In genomic region chr5:142810891-142811290, GRCh38 we compare ENCODE assay signal across 17 cellular contexts.
"Had no signal": no experiment of that assay in that cellular context is flagged by ENCODE, and none has a peak within 500 bp of the region (broad histone marks: within the 10 kb centered on the region; RNA-seq: fewer than 3 reads in every experiment).

No MANE protein-coding gene starts in this region.

- ATAC-seq: activated T-helper 17 cell treated with anti-CD3 and anti-CD28 coated beads, Interleukin-2, amount 50 U/mL, for 72 hours; gastroesophageal sphincter; stimulated activated memory B cell treated with anti-CD40 and anti-IgM and Interleukin-4, amounts not matched to agents 10 μg/mL and 1 μg/mL and 100 μg/mL, for 72 hours had no signal

- H3K27me3 ChIP-seq: brain microvascular endothelial cell, gastroesophageal sphincter, ovary, SJSA1 had no signal

- H3K27ac ChIP-seq: brain microvascular endothelial cell, ovary, SJSA1 had no signal

- H3K9me3 ChIP-seq: gastroesophageal sphincter, ovary, SJSA1 had no signal

- H3K27ac Mint-ChIP-seq: activated T-helper 17 cell treated with anti-CD3 and anti-CD28 coated beads, Interleukin-2, amount 50 U/mL, for 72 hours; stimulated activated memory B cell treated with anti-CD40 and anti-IgM and Interleukin-4, amounts not matched to agents 10 μg/mL and 1 μg/mL and 100 μg/mL, for 72 hours; T-helper 2 cell treated with Interferon-gamma antibody and Interleukin-4, amounts not matched to agents 5 μg/mL and 100 μg/mL, for 36 hours; type B pancreatic cell had no signal

- FAIRE-seq: keratinocyte had no signal

- H3K36me3 ChIP-seq: brain microvascular endothelial cell, gastroesophageal sphincter, ovary, SJSA1 had no signal

- H3K4me1 Mint-ChIP-seq: activated T-helper 17 cell treated with anti-CD3 and anti-CD28 coated beads, Interleukin-2, amount 50 U/mL, for 72 hours had no signal

- DNase-seq: activated naive CD4-positive, alpha-beta T cell treated with Interleukin-2 at 50 U/mL for 16 hours; activated T-cell treated with anti-CD3 and anti-CD28 coated beads for 4 hours; brain microvascular endothelial cell; cerebellar nuclear complex; erythroblast; mesendoderm; ovary; stimulated activated CD4-positive, alpha-beta T cell treated with anti-CD3 and anti-CD28 coated beads, Interleukin-2, amount 100 ng/mL, for 48 hours; SW 1271 had no signal

- H3K27me3 Mint-ChIP-seq: activated T-helper 17 cell treated with anti-CD3 and anti-CD28 coated beads, Interleukin-2, amount 50 U/mL, for 72 hours; stimulated activated memory B cell treated with anti-CD40 and anti-IgM and Interleukin-4, amounts not matched to agents 10 μg/mL and 1 μg/mL and 100 μg/mL, for 72 hours; type B pancreatic cell had no signal

- H3K4me3 ChIP-seq: gastroesophageal sphincter, ovary, SJSA1 had no signal

- H3K9me3 Mint-ChIP-seq: activated T-helper 17 cell treated with anti-CD3 and anti-CD28 coated beads, Interleukin-2, amount 50 U/mL, for 72 hours; stimulated activated memory B cell treated with anti-CD40 and anti-IgM and Interleukin-4, amounts not matched to agents 10 μg/mL and 1 μg/mL and 100 μg/mL, for 72 hours; T-helper 2 cell treated with Interferon-gamma antibody and Interleukin-4, amounts not matched to agents 5 μg/mL and 100 μg/mL, for 36 hours; type B pancreatic cell had no signal

- H3K36me3 Mint-ChIP-seq: stimulated activated memory B cell treated with anti-CD40 and anti-IgM and Interleukin-4, amounts not matched to agents 10 μg/mL and 1 μg/mL and 100 μg/mL, for 72 hours; type B pancreatic cell had no signal

- H3K4me3 Mint-ChIP-seq: activated T-helper 17 cell treated with anti-CD3 and anti-CD28 coated beads, Interleukin-2, amount 50 U/mL, for 72 hours; neural crest cell; stimulated activated memory B cell treated with anti-CD40 and anti-IgM and Interleukin-4, amounts not matched to agents 10 μg/mL and 1 μg/mL and 100 μg/mL, for 72 hours; T-helper 2 cell treated with Interferon-gamma antibody and Interleukin-4, amounts not matched to agents 5 μg/mL and 100 μg/mL, for 36 hours; type B pancreatic cell had no signal
